In the genomic region with DNA sequence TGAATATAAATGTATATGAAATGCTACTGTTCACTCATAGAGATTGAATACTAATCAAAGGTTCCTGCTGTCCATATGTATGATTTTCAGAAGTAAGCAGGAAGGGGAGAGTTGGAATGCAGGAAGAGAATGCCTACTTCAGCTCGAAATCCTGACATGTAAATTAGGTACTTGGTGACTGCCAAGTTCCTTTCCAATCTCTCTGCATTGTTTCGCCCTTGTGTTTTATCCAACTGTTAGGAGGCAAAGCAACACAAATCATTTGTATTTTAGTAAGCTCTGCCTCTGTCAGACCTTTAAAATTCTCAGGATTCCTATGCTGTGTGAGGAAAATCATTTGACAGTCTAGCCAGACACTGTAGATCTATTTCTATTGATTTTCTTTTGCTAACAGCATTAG, we compare ENCODE assay signal across 19 cellular contexts. TPM values are rescaled to one million over a fixed set of nuclear protein-coding genes. Genes with fewer than 3 reads are reported as not detected.
DNase-seq lines count a peak whose midpoint lies in the region; ATAC-seq and TF ChIP-seq lines count a peak whose summit lies in the region.
"Had no signal": no experiment of that assay in that cellular context is flagged by ENCODE, and none has a peak within 500 bp of the region (broad histone marks: within the 10 kb centered on the region; RNA-seq: fewer than 3 reads in every experiment).

No MANE protein-coding gene starts in this region.

- H4K20me1 ChIP-seq in osteoblast (ENCODE audit: insufficient read depth, low read length): no peaks in the 10 kb centered on the region

- no peaks in the 10 kb centered on the region for H3K4me1 Mint-ChIP-seq in naive thymus-derived CD4-positive, alpha-beta T cell

- peak overlapping the region; percentile 15 for H3K4me3 ChIP-seq in left ventricle myocardium inferior
- no peak overlapping the region for H3K4me3 ChIP-seq in osteoblast (ENCODE audit: insufficient read depth, low read length)
- H3K4me3 ChIP-seq in naive thymus-derived CD4-positive, alpha-beta T cell (ENCODE audit: low read length): no peak overlapping the region
- H3K4me3 ChIP-seq: esophagus squamous epithelium, mucosa of descending colon, prostate gland had no signal

- no peak for TF ChIP-seq CTCF in left ventricle myocardium inferior (IDR thresholded peaks at IDR 0.05; ENCODE audit: borderline replicate concordance)
- TF ChIP-seq CTCF in osteoblast (IDR thresholded peaks at IDR 0.05; ENCODE audit: extremely low read depth, low read depth, low read length): no peak

- H3K79me2 ChIP-seq in osteoblast (ENCODE audit: insufficient read depth, low read length): peaks cover 80% of the 10 kb centered on the region

- no peaks in the 10 kb centered on the region for H3K36me3 Mint-ChIP-seq in naive thymus-derived CD4-positive, alpha-beta T cell
- H3K36me3 Mint-ChIP-seq: activated naive CD8-positive, alpha-beta T cell; CD8-positive, alpha-beta T cell had no signal

- no peak for DNase-seq in Right ventricle myocardium superior
- DNase-seq in left cardiac atrium: no peak
- DNase-seq in left ventricle myocardium inferior: no peak
- no peak for DNase-seq in osteoblast (ENCODE audit: insufficient read length, low spot score, missing footprints)
- DNase-seq in NOMO-1 (lab: John Stamatoyannopoulos, UW; ENCODE audit: unreplicated experiment in 2 of 2): no peak
- DNase-seq in stimulated activated CD4-positive, alpha-beta T cell treated with anti-CD3 and anti-CD28 coated beads, Interleukin-4, amount 100 ng/mL, for 4 hours: no peak
- DNase-seq in naive thymus-derived CD4-positive, alpha-beta T cell: no peak
- DNase-seq in stimulated activated naive CD4-positive, alpha-beta T cell (lab: John Stamatoyannopoulos, UW): no peak
- DNase-seq: CD8-positive, alpha-beta T cell; cortex of kidney; esophagus squamous epithelium; Kasumi-1; mucosa of descending colon; NCI-H510A; stimulated activated CD4-positive, alpha-beta T cell treated with anti-CD3 and anti-CD28 coated beads, Interleukin-1b, Interleukin-23, amount 100 ng/mL, for 48 hours; stimulated activated CD8-positive, alpha-beta memory T cell treated with anti-CD3 and anti-CD28 coated beads, Interleukin-4, amount 100 ng/mL, for 48 hours had no signal

- H2AFZ ChIP-seq in osteoblast (ENCODE audit: low read length): no peak overlapping the region

- no peak overlapping the region for H3K4me2 ChIP-seq in osteoblast (ENCODE audit: insufficient read depth, low read length)

- ATAC-seq in Right ventricle myocardium superior (ENCODE audit: poor library complexity) (peak; percentile 45), left cardiac atrium (no peak)
- ATAC-seq in naive thymus-derived CD4-positive, alpha-beta T cell: no peak
- ATAC-seq: CD8-positive, alpha-beta T cell; mucosa of descending colon had no signal

- no peaks in the 10 kb centered on the region for H3K27me3 ChIP-seq in left ventricle myocardium inferior (ENCODE audit: low read depth)
- no peaks in the 10 kb centered on the region for H3K27me3 ChIP-seq in osteoblast (ENCODE audit: insufficient read depth, low read length)
- H3K27me3 ChIP-seq in naive thymus-derived CD4-positive, alpha-beta T cell (ENCODE audit: control insufficient read depth in 2 of 2, insufficient read depth in 2 of 2, low read length in 2 of 2): no peaks in the 10 kb centered on the region
- H3K27me3 ChIP-seq: esophagus squamous epithelium had no signal

- intact Hi-C loops in Right ventricle myocardium superior (cut with DNase I) (no loop called here), left cardiac atrium (cut with DNase I) (no loop called here), left ventricle myocardium inferior (cut with micrococcal nuclease) (no loop called here)
- intact Hi-C loops in naive thymus-derived CD4-positive, alpha-beta T cell (cut with micrococcal nuclease): no loop called here

- no peaks in the 10 kb centered on the region for H3K9me3 ChIP-seq in left ventricle myocardium inferior (replicated peaks)
- H3K9me3 ChIP-seq in osteoblast (ENCODE audit: low read depth, low read length): no peaks in the 10 kb centered on the region
- H3K9me3 ChIP-seq in naive thymus-derived CD4-positive, alpha-beta T cell (ENCODE audit: control insufficient read depth in 2 of 3, low read length in 3 of 3): no peaks in the 10 kb centered on the region
- H3K9me3 ChIP-seq: esophagus squamous epithelium, mucosa of descending colon, prostate gland had no signal

- H3K27ac ChIP-seq in left ventricle myocardium inferior (replicated peaks): peak overlapping the region; percentile 96
- H3K27ac ChIP-seq in osteoblast (ENCODE audit: low read depth, low read length): peak overlapping the region; percentile 99
- no peak overlapping the region for H3K27ac ChIP-seq in naive thymus-derived CD4-positive, alpha-beta T cell (ENCODE audit: low read depth, low read length)
- H3K27ac ChIP-seq: prostate gland had no signal

- H3K27ac Mint-ChIP-seq in naive thymus-derived CD4-positive, alpha-beta T cell: no peak overlapping the region
- H3K27ac Mint-ChIP-seq: activated naive CD8-positive, alpha-beta T cell; CD8-positive, alpha-beta T cell; T-helper 1 cell treated with Interleukin-12 subunit alpha and Interleukin-12 subunit beta and Interleukin-4 antibody, amounts not matched to agents 30 μg/mL and 1 μg/mL, for 36 hours had no signal

- H3K27me3 Mint-ChIP-seq in naive thymus-derived CD4-positive, alpha-beta T cell: peaks cover 2 to 23% (median 7%) of the 10 kb centered on the region in 5 donors

- no peak overlapping the region for H3K4me3 Mint-ChIP-seq in naive thymus-derived CD4-positive, alpha-beta T cell
- H3K4me3 Mint-ChIP-seq: activated naive CD8-positive, alpha-beta T cell; CD8-positive, alpha-beta T cell; T-helper 1 cell treated with Interleukin-12 subunit alpha and Interleukin-12 subunit beta and Interleukin-4 antibody, amounts not matched to agents 30 μg/mL and 1 μg/mL, for 36 hours had no signal

- H3K9me3 Mint-ChIP-seq in naive thymus-derived CD4-positive, alpha-beta T cell: peaks cover 0 to 2% (median 0%) of the 10 kb centered on the region in 11 donors
- H3K9me3 Mint-ChIP-seq: CD8-positive, alpha-beta T cell; T-helper 1 cell treated with Interleukin-12 subunit alpha and Interleukin-12 subunit beta and Interleukin-4 antibody, amounts not matched to agents 30 μg/mL and 1 μg/mL, for 36 hours had no signal

- POLR2A ChIA-PET in naive thymus-derived CD4-positive, alpha-beta T cell (lab: Charles Lee): no interaction called here

- CTCF ChIA-PET in naive thymus-derived CD4-positive, alpha-beta T cell (lab: Charles Lee): no interaction called here

- H3K4me1 ChIP-seq in left ventricle myocardium inferior (peaks cover 100% of the 10 kb centered on the region), osteoblast (ENCODE audit: insufficient read depth, low read length) (peaks cover 99% of the 10 kb centered on the region)
- no peaks in the 10 kb centered on the region for H3K4me1 ChIP-seq in naive thymus-derived CD4-positive, alpha-beta T cell (ENCODE audit: control insufficient read depth in 2 of 2, insufficient read depth in 2 of 2, low read length in 2 of 2)
- H3K4me1 ChIP-seq: prostate gland had no signal

- H3K36me3 ChIP-seq in left ventricle myocardium inferior: peaks cover 4% of the 10 kb centered on the region
- H3K36me3 ChIP-seq in osteoblast (ENCODE audit: insufficient read depth, low read length): peaks cover 38% of the 10 kb centered on the region
- H3K36me3 ChIP-seq in naive thymus-derived CD4-positive, alpha-beta T cell (ENCODE audit: control insufficient read depth in 2 of 3, insufficient read depth in 3 of 3, low read length in 3 of 3): no peaks in the 10 kb centered on the region
- H3K36me3 ChIP-seq: esophagus squamous epithelium, prostate gland had no signal

RNA-seq across cellular contexts. Expression of gene STARD13, which starts 9.0 kb away (rescaled TPM):
- total RNA-seq in Right ventricle myocardium superior (36.4 TPM), left cardiac atrium (10 to 100 TPM; 26.8 to 33.3 TPM), left ventricle myocardium inferior (29.9 TPM), osteoblast (28.2 and 28.3 TPM in 2 replicates)
- total RNA-seq in naive thymus-derived CD4-positive, alpha-beta T cell: 1 to 10 TPM in 2 of 5 experiments, under 1 TPM in 3; 0.30 to 1.1 (median 0.73) TPM
- not detected for polyA plus RNA-seq in naive thymus-derived CD4-positive, alpha-beta T cell
- total RNA-seq: CD8-positive, alpha-beta T cell had no signal

Comparison
In these comparisons a context has a peak if more than half of its experiments do, and no peak if none do; other contexts are left out.
1. RNA of gene STARD13, which starts 9.0 kb away (total RNA-seq): 36.4 TPM in Right ventricle myocardium superior (single experiment), 26.8 to 33.3 TPM in left cardiac atrium, 29.9 TPM in left ventricle myocardium inferior (single experiment) and 28.2 to 28.3 TPM in osteoblast; 0.30 to 1.1 TPM in naive thymus-derived CD4-positive, alpha-beta T cell; every median in the first group is over 10 times any median in the second.